13 cellular contexts compared by ENCODE assay signal in genomic region chr1:150258275-150258666, GRCh38. TPM values are rescaled to one million over a fixed set of nuclear protein-coding genes. Genes with fewer than 3 reads are reported as not detected.
A peak's percentile ranks its signal among the peaks of the same experiment; 100 is the strongest.
DNase-seq lines count a peak whose midpoint lies in the region; ATAC-seq and TF ChIP-seq lines count a peak whose summit lies in the region.
"Had no signal": no experiment of that assay in that cellular context is flagged by ENCODE, and none has a peak within 500 bp of the region (broad histone marks: within the 10 kb centered on the region; RNA-seq: fewer than 3 reads in every experiment).

No MANE protein-coding gene starts in this region.

- no peak for TF ChIP-seq CTCF in esophagus muscularis mucosa (IDR thresholded peaks at IDR 0.05)

- no peak for DNase-seq in NT2/D1 (ENCODE audit: low read depth, low spot score)
- DNase-seq in esophagus muscularis mucosa (ENCODE audit: extremely low spot score), result no peak
- DNase-seq in midbrain (lab: John Stamatoyannopoulos, UW), result peak; percentile 21
- peak in 9 of 49 donors; percentile 7 to 45 (median 16) for DNase-seq in substantia nigra (lab: John Stamatoyannopoulos, UW)
- no peak for DNase-seq in LoVo (ENCODE audit: low spot score)
- DNase-seq: activated CD4-positive, CD25-positive, alpha-beta regulatory T cell treated with anti-CD3 and anti-CD28 coated beads, Interleukin-2, amount 50 U/mL, for 72 hours; KBM-7; mammary epithelial cell; NCI-H1092 treated with DMSO at 0.1 percent for 48 hours had no signal

- H3K27me3 ChIP-seq in NT2/D1 (ENCODE audit: insufficient read depth, insufficient read length) (no peaks in the 10 kb centered on the region), esophagus muscularis mucosa (no peaks in the 10 kb centered on the region)

- ATAC-seq in HG03135 (IDR thresholded peaks at IDR 0.05; ENCODE audit: unreplicated experiment), result no peak
- no peak for ATAC-seq in esophagus mucosa

- H3K27ac ChIP-seq in esophagus muscularis mucosa (replicated peaks in 1 of 4) (peak overlapping the region in 3 of 4 donors; percentile 80 to 85 (median 82)), substantia nigra (ENCODE audit: low read depth, low read length, poor library complexity, severe bottlenecking) (peak overlapping the region; percentile 98)

- H3K9me3 ChIP-seq in NT2/D1 (ENCODE audit: insufficient read depth, low read length), result no peaks in the 10 kb centered on the region
- H3K9me3 ChIP-seq in esophagus muscularis mucosa, result no peaks in the 10 kb centered on the region

- intact Hi-C loops in esophagus muscularis mucosa (cut with DNase I), result no loop called here

- H3K36me3 ChIP-seq in NT2/D1 (ENCODE audit: insufficient read depth, insufficient read length, low read length), result peaks cover 16% of the 10 kb centered on the region
- no peaks in the 10 kb centered on the region for H3K36me3 ChIP-seq in esophagus muscularis mucosa

- 48% methylated on average over 2 of the region's 2 CpGs for WGBS in esophagus muscularis mucosa

- H3K4me3 ChIP-seq in NT2/D1 (ENCODE audit: insufficient read length, low read depth) (peak overlapping the region; percentile 63), esophagus muscularis mucosa (peak overlapping the region in 2 of 4 donors; percentile 5 to 21)

- H3K9ac ChIP-seq in NT2/D1 (ENCODE audit: insufficient read length, low read depth), result peak overlapping the region; percentile 85

- no peak for TF ChIP-seq EP300 in esophagus muscularis mucosa (IDR thresholded peaks at IDR 0.05)

- H3K4me1 ChIP-seq in NT2/D1 (ENCODE audit: insufficient read depth, insufficient read length) (no peaks in the 10 kb centered on the region), esophagus muscularis mucosa (peaks cover 13 to 54% (median 45%) of the 10 kb centered on the region in 4 donors)

- TF ChIP-seq POLR2A in esophagus muscularis mucosa (IDR thresholded peaks at IDR 0.05; ENCODE audit: low read depth), result no peak

RNA-seq across cellular contexts. Expression of gene CA14, which starts 0.7 kb away (rescaled TPM):
- total RNA-seq in esophagus muscularis mucosa, result 1 to 10 TPM in 1 of 4 donors, under 1 TPM in 2, not detected in 1; 0.33 to 1.0 (median 0.42) TPM
- total RNA-seq in esophagus mucosa, result 0.28 TPM
- total RNA-seq: dermis microvascular lymphatic vessel endothelial cell, fibroblast of lung, mammary epithelial cell had no signal

RNA-seq across cellular contexts. Expression of gene APH1A, which starts 10.5 kb away (rescaled TPM):
- total RNA-seq in esophagus muscularis mucosa, result 10 to 100 TPM; 36.1 to 63.5 (median 49.7) TPM
- 113 TPM for total RNA-seq in esophagus mucosa

RNA-seq across cellular contexts. Expression of gene C1orf54, which starts 14.3 kb away (rescaled TPM):
- 10 to 100 TPM; 15.2 to 36.1 (median 18.0) TPM for total RNA-seq in esophagus muscularis mucosa
- total RNA-seq in esophagus mucosa, result 4.5 TPM

RNA-seq across cellular contexts. Expression of gene ANP32E, which starts 22.4 kb away (rescaled TPM):
- total RNA-seq in esophagus muscularis mucosa, result 10 to 100 TPM; 15.6 to 20.3 (median 18.6) TPM
- 15.1 TPM for total RNA-seq in esophagus mucosa

RNA-seq across cellular contexts. Expression of gene CIART, which starts 24.1 kb away (rescaled TPM):
- total RNA-seq in esophagus muscularis mucosa (10 to 100 TPM; 13.7 to 26.0 (median 14.2) TPM), esophagus mucosa (3.1 TPM)
